In genomic region chr5:2751592-2752021, GRCh38 we compare ENCODE assay signal across 9 cellular contexts. TPM values are rescaled to one million over a fixed set of nuclear protein-coding genes. Genes with fewer than 3 reads are reported as not detected.
DNase-seq lines count a peak whose midpoint lies in the region; ATAC-seq and TF ChIP-seq lines count a peak whose summit lies in the region.
"Had no signal": no experiment of that assay in that cellular context is flagged by ENCODE, and none has a peak within 500 bp of the region (broad histone marks: within the 10 kb centered on the region; RNA-seq: fewer than 3 reads in every experiment).

Gene IRX2 (minus strand): TSS chr5:2751677. CDS start chr5:2751413, 264 bp downstream.

- DNase-seq in GM04503 (ENCODE audit: low read depth) = peak; percentile 78
- peak; percentile 91 for DNase-seq in NCI-H526 treated with DMSO at 0.1 percent for 48 hours (lab: John Stamatoyannopoulos, UW)
- peak; percentile 92 for DNase-seq in nephron progenitor cell
- no peak for DNase-seq in Karpas-422

- H3K27me3 Mint-ChIP-seq in nephron progenitor cell (ENCODE audit: low read depth, poor library complexity) = peaks cover 68% of the 10 kb centered on the region

- no peak within 1 kb of the TSS for H3K9ac ChIP-seq in Karpas-422 (ENCODE audit: low read length)

- H3K4me1 Mint-ChIP-seq in nephron progenitor cell = peaks cover 46% of the 10 kb centered on the region

- H3K4me2 ChIP-seq in Karpas-422 (ENCODE audit: low read depth, low read length, poor library complexity, severe bottlenecking) = no peak within 1 kb of the TSS

- H3K27me3 ChIP-seq in esophagus (ENCODE audit: control insufficient read depth in 1 of 2, insufficient read depth in 2 of 2, low read length in 2 of 2) (peaks cover 0 to 6% of the 10 kb centered on the region in 2 donors), Karpas-422 (ENCODE audit: low read length) (no peaks in the 10 kb centered on the region)

- H3K36me3 ChIP-seq in esophagus (ENCODE audit: control insufficient read depth in 2 of 2, insufficient read depth in 2 of 2, low read length in 1 of 2) (peaks cover 0 to 12% of the 10 kb centered on the region in 2 donors), Karpas-422 (ENCODE audit: insufficient read depth, low read length) (no peaks in the 10 kb centered on the region)

- H3K27ac ChIP-seq in esophagus (ENCODE audit: low read depth in 2 of 2, low read length in 1 of 2) (peak within 1 kb of the TSS; percentile 70 to 81), Karpas-422 (ENCODE audit: low read length) (no peak within 1 kb of the TSS)

- H3K9me3 Mint-ChIP-seq in nephron progenitor cell = peaks cover 9% of the 10 kb centered on the region

- peaks cover 0 to 4% of the 10 kb centered on the region in 2 donors for H3K9me3 ChIP-seq in esophagus (ENCODE audit: control insufficient read depth in 2 of 2, insufficient read depth in 1 of 2, low read depth in 1 of 2, low read length in 1 of 2)
- peaks cover 5% of the 10 kb centered on the region; the same call in 1 of the 2 replicates for H3K9me3 ChIP-seq in Karpas-422 (ENCODE audit: low read length)

- no peak within 1 kb of the TSS for H2AFZ ChIP-seq in Karpas-422 (ENCODE audit: low read length)

- no peaks in the 10 kb centered on the region for H3K79me2 ChIP-seq in Karpas-422 (ENCODE audit: low read length)

- H3K4me1 ChIP-seq in esophagus (ENCODE audit: control insufficient read depth in 2 of 2, insufficient read depth in 2 of 2, low read length in 1 of 2) = peaks cover 3 to 12% of the 10 kb centered on the region in 2 donors
- no peaks in the 10 kb centered on the region for H3K4me1 ChIP-seq in Karpas-422 (ENCODE audit: low read length)

- peaks cover 22% of the 10 kb centered on the region for H3K36me3 Mint-ChIP-seq in nephron progenitor cell (ENCODE audit: low read depth)

- H3K9me2 ChIP-seq in Karpas-422 (replicated peaks; ENCODE audit: insufficient read depth, low read length) = no peaks in the 10 kb centered on the region

- TF ChIP-seq CTCF in nephron progenitor cell (IDR thresholded peaks at IDR 0.05) = no peak

- H3K4me3 ChIP-seq in esophagus (ENCODE audit: low read depth in 1 of 2, low read length in 2 of 2) (peak within 1 kb of the TSS; percentile 60 to 62), Karpas-422 (ENCODE audit: low read length) (no peak within 1 kb of the TSS)

- 1 to 3% methylated on average over 22 to 53 of the region's 53 CpGs for WGBS in esophagus, 2 donors

- H3K4me3 Mint-ChIP-seq in nephron progenitor cell = peak within 1 kb of the TSS; percentile 80
- H3K4me3 Mint-ChIP-seq: memory B cell had no signal

- no peak within 1 kb of the TSS for H3K27ac Mint-ChIP-seq in nephron progenitor cell
- H3K27ac Mint-ChIP-seq: memory B cell had no signal

- no peaks in the 10 kb centered on the region for H4K20me1 ChIP-seq in Karpas-422 (ENCODE audit: insufficient read depth, low read depth, low read length)

- no peak for ATAC-seq in GM18909 (IDR thresholded peaks at IDR 0.05; ENCODE audit: poor library complexity, unreplicated experiment)
- ATAC-seq in HG03432 (IDR thresholded peaks at IDR 0.05; ENCODE audit: unreplicated experiment) = no peak
- no peak for ATAC-seq in GM21619 (IDR thresholded peaks at IDR 0.05; ENCODE audit: unreplicated experiment)

RNA-seq across cellular contexts. Expression of gene IRX2, which starts in this region (rescaled TPM):
- polyA plus RNA-seq in esophagus = 1 to 10 TPM; 2.1 to 3.0 TPM
- not detected in 2 replicates for total RNA-seq in Karpas-422 (2014; rRNA removed; shearing (Covaris generic); ENCODE audit: low replicate concordance)
